Comparison of ENCODE assay signal across 1 cellular context in the genomic region with DNA sequence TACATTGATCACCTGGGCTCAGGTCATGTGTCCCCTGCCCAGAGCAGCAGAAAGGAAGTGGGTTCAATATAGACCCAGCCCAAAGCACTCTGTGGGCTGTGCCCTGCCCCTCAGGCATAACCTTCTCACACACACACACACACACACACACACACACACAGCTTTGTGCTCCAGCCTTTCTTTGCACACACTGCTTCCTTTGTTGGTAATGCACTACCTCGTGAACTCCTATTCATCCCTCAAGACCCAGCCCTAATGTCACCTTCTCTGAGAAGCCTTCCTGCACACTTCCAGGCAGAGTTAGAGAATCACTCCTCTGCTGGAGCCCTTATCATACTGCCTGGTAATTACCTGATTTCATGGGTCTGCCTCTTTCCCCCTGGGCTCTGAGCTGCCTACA.
TF ChIP-seq lines count a peak whose summit lies in the region.

No MANE protein-coding gene starts in this region.

TF ChIP-seq in IMR-90, 13 proteins besides CTCF, POLR2A, EP300 and RAD21:
- no peak for TF ChIP-seq NFE2L2 (IDR thresholded peaks at IDR 0.05; ENCODE audit: low read depth, low read length)
